In the genomic region with DNA sequence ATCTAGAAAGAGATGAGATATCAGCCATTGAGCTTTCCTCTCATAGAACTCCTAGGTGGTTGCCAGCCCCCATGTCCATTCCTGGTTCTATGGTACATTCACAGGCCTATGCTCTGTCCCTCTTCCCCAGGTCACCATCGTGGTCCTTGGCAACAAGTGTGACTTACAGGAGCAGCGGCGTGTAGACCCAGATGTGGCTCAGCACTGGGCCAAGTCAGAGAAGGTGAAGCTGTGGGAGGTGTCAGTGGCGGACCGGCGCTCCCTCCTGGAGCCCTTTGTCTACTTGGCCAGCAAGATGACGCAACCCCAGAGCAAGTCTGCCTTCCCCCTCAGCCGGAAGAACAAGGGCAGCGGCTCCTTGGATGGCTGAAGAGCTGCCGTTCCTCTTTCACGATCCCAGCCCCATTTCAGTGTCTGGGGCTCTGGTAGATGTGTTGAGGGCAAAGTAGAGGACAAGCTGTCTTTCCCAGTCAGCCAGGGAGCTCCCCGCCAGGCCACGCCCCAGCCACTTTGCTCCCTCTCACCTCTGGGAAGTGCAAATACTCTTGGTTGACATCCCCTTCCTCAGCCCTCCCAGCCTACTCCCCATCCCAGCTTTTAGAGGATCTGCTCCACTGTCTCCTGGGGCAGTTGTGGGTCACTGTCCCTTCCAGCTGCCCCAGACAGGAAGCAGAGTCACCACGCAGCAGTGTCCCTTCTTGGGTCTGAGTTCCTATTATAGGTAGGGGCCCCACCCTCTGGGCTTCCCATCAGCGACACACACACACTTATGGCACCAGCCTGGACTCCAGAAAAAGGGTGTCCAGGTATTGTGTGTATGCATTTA, we compare ENCODE assay signal across 1 cellular context.
TF ChIP-seq lines count a peak whose summit lies in the region.

No MANE protein-coding gene starts in this region.

TF ChIP-seq in K562, 482 proteins besides CTCF, POLR2A, EP300 and RAD21 (continued from another document and continues in another):
- TF ChIP-seq CLOCK (CRISPR knock-in tag; IDR thresholded peaks at IDR 0.05; ENCODE audit: borderline replicate concordance) = no peak
- no peak for TF ChIP-seq NR1H2 (CRISPR knock-in tag; IDR thresholded peaks at IDR 0.05)
- no peak for TF ChIP-seq OTX1 (CRISPR knock-in tag; IDR thresholded peaks at IDR 0.05)
- TF ChIP-seq BHLHE40 (IDR thresholded peaks at IDR 0.05; ENCODE audit: low read length) = no peak
- TF ChIP-seq CREB3L1 (IDR thresholded peaks at IDR 0.05; ENCODE audit: borderline replicate concordance, low read depth) = peak; percentile 36; the same call in 1 of the 2 replicates
- TF ChIP-seq DDX20 (tag; IDR thresholded peaks at IDR 0.05; ENCODE audit: low read depth) = no peak
- no peak for TF ChIP-seq NCOA2 (IDR thresholded peaks at IDR 0.05; ENCODE audit: partially characterized antibody in 2 of 2)
- no peak for TF ChIP-seq HNRNPLL (IDR thresholded peaks at IDR 0.05; ENCODE audit: low read depth, low read length, poor library complexity, severe bottlenecking)
- no peak for TF ChIP-seq ZBTB7A (IDR thresholded peaks at IDR 0.05; ENCODE audit: borderline replicate concordance, control insufficient read depth, low read depth, low read length)
- no peak for TF ChIP-seq ZNF57 (CRISPR knock-in tag; IDR thresholded peaks at IDR 0.05)
- TF ChIP-seq GTF2E2 (tag; IDR thresholded peaks at IDR 0.05) = no peak
- TF ChIP-seq JUND (IDR thresholded peaks at IDR 0.05; ENCODE audit: borderline replicate concordance, low read depth, low read length) = peak; percentile 97
- TF ChIP-seq JUND (tag; IDR thresholded peaks at IDR 0.05; ENCODE audit: borderline replicate concordance, low read depth, low read length) = peak; percentile 78; the same call in 1 of the 3 replicates
- TF ChIP-seq HDGF (IDR thresholded peaks at IDR 0.05) = no peak
- TF ChIP-seq ETV1 (tag; conservative IDR thresholded peaks at IDR 0.05; ENCODE audit: low read depth) = peak; percentile 83
- TF ChIP-seq FOXK1 (CRISPR knock-in tag; IDR thresholded peaks at IDR 0.05; ENCODE audit: borderline replicate concordance) = no peak
- TF ChIP-seq ZNF398 (CRISPR knock-in tag; IDR thresholded peaks at IDR 0.05) = no peak
- no peak for TF ChIP-seq ZNF445 (CRISPR knock-in tag; IDR thresholded peaks at IDR 0.05; ENCODE audit: low read depth)
- no peak for TF ChIP-seq NCOA6 (IDR thresholded peaks at IDR 0.05)
- no peak for TF ChIP-seq PRDM10 (IDR thresholded peaks at IDR 0.05; ENCODE audit: partially characterized antibody)
- no peak for TF ChIP-seq ZNF408 (CRISPR knock-in tag; IDR thresholded peaks at IDR 0.05; ENCODE audit: low read depth)
- TF ChIP-seq HNRNPH1 (optimal IDR thresholded peaks at IDR 0.05; ENCODE audit: low read depth, low read length) = no peak
- TF ChIP-seq TEAD2 (tag; IDR thresholded peaks at IDR 0.05) = no peak
- no peak for TF ChIP-seq SMARCC2 (IDR thresholded peaks at IDR 0.05; ENCODE audit: low read depth)
- no peak for TF ChIP-seq SAFB (IDR thresholded peaks at IDR 0.05; ENCODE audit: borderline replicate concordance, low read depth, low read length)
- no peak for TF ChIP-seq ZNF655 (CRISPR knock-in tag; IDR thresholded peaks at IDR 0.05)
- TF ChIP-seq AFF4 (CRISPR knock-in tag; IDR thresholded peaks at IDR 0.05) = no peak
- no peak for TF ChIP-seq TCF7L2 (IDR thresholded peaks at IDR 0.05; ENCODE audit: low read depth, low read length)
- TF ChIP-seq KHSRP (IDR thresholded peaks at IDR 0.05) = no peak
- no peak for TF ChIP-seq ZC3H11A (IDR thresholded peaks at IDR 0.05; ENCODE audit: low read depth, low read length)
- TF ChIP-seq, protein P1, sequence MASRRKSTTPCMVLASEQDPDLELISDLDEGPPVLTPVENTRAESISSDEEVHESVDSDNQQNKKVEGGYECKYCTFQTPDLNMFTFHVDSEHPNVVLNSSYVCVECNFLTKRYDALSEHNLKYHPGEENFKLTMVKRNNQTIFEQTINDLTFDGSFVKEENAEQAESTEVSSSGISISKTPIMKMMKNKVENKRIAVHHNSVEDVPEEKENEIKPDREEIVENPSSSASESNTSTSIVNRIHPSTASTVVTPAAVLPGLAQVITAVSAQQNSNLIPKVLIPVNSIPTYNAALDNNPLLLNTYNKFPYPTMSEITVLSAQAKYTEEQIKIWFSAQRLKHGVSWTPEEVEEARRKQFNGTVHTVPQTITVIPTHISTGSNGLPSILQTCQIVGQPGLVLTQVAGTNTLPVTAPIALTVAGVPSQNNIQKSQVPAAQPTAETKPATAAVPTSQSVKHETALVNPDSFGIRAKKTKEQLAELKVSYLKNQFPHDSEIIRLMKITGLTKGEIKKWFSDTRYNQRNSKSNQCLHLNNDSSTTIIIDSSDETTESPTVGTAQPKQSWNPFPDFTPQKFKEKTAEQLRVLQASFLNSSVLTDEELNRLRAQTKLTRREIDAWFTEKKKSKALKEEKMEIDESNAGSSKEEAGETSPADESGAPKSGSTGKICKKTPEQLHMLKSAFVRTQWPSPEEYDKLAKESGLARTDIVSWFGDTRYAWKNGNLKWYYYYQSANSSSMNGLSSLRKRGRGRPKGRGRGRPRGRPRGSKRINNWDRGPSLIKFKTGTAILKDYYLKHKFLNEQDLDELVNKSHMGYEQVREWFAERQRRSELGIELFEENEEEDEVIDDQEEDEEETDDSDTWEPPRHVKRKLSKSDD (conservative IDR thresholded peaks at IDR 0.05; ENCODE audit: low read length) = no peak
- TF ChIP-seq MED1 (CRISPR knock-in tag; IDR thresholded peaks at IDR 0.05; ENCODE audit: borderline replicate concordance) = no peak
- TF ChIP-seq MXI1 (IDR thresholded peaks at IDR 0.05; ENCODE audit: low read depth, low read length) = no peak
- TF ChIP-seq ZNF766 (CRISPR knock-in tag; conservative IDR thresholded peaks at IDR 0.05) = peak; percentile 85
- peak; percentile 66; the same call in 1 of the 2 replicates for TF ChIP-seq CREB5 (CRISPR knock-in tag; IDR thresholded peaks at IDR 0.05)
- TF ChIP-seq EHMT2 (IDR thresholded peaks at IDR 0.05) = no peak; the same call in 1 of the 2 replicates
- TF ChIP-seq NFYB (IDR thresholded peaks at IDR 0.05; ENCODE audit: extremely low read depth, insufficient read length) = no peak
- no peak for TF ChIP-seq PHF20 (IDR thresholded peaks at IDR 0.05; ENCODE audit: partially characterized antibody)
- no peak for TF ChIP-seq NUFIP1 (IDR thresholded peaks at IDR 0.05; ENCODE audit: partially characterized antibody)
